8 cellular contexts compared by ENCODE assay signal in genomic region chr3:197256836-197257444, GRCh38. TPM values are rescaled to one million over a fixed set of nuclear protein-coding genes. Genes with fewer than 3 reads are reported as not detected.
DNase-seq lines count a peak whose midpoint lies in the region; ATAC-seq, FAIRE-seq and TF ChIP-seq lines count a peak whose summit lies in the region.

No MANE protein-coding gene starts in this region.

- H3K27ac Mint-ChIP-seq in activated CD4-positive, alpha-beta T cell treated with anti-CD3 and anti-CD28 coated beads, Interleukin-2, amount 10 ng/mL, durations not matched to agents 7 days and 5 days, result no peak overlapping the region

- no peaks in the 10 kb centered on the region for H3K27me3 ChIP-seq in small intestine (ENCODE audit: control insufficient read depth in 2 of 2, insufficient read depth in 2 of 2, low read length in 2 of 2)

- H3K4me3 Mint-ChIP-seq in activated CD4-positive, alpha-beta T cell treated with anti-CD3 and anti-CD28 coated beads, Interleukin-2, amount 10 ng/mL, durations not matched to agents 7 days and 5 days, result no peak overlapping the region

- H3K4me1 ChIP-seq in small intestine (ENCODE audit: control insufficient read depth in 2 of 2, insufficient read depth in 1 of 2, low read depth in 1 of 2, low read length in 1 of 2), result peaks cover 0 to 2% of the 10 kb centered on the region in 2 donors

- peak; percentile 44 for TF ChIP-seq CTCF in foreskin fibroblast (IDR thresholded peaks at IDR 0.05; ENCODE audit: low read depth, low read length)

- no peaks in the 10 kb centered on the region for H3K27me3 Mint-ChIP-seq in activated CD4-positive, alpha-beta T cell treated with anti-CD3 and anti-CD28 coated beads, Interleukin-2, amount 10 ng/mL, durations not matched to agents 7 days and 5 days

- ATAC-seq in HG03439 (IDR thresholded peaks at IDR 0.05; ENCODE audit: unreplicated experiment), result no peak
- ATAC-seq in activated CD4-positive, CD25-positive, alpha-beta regulatory T cell treated with anti-CD3 and anti-CD28 coated beads, Interleukin-2, amount 50 U/mL, for 24 hours, result no peak

- peaks cover 27% of the 10 kb centered on the region for H3K4me1 Mint-ChIP-seq in activated CD4-positive, alpha-beta T cell treated with anti-CD3 and anti-CD28 coated beads, Interleukin-2, amount 10 ng/mL, durations not matched to agents 7 days and 5 days

- WGBS in small intestine, 3 donors, result 21 to 25% (median 24%) methylated on average over 3 of the region's 3 CpGs

- H3K36me3 ChIP-seq in small intestine (ENCODE audit: control insufficient read depth in 2 of 2, insufficient read depth in 2 of 2, low read length in 2 of 2), result peaks cover 0 to 3% of the 10 kb centered on the region in 2 donors

- POLR2A ChIA-PET in activated CD4-positive, alpha-beta T cell treated with anti-CD3 and anti-CD28 coated beads, Interleukin-2, amount 10 ng/mL, durations not matched to agents 7 days and 5 days (lab: Charles Lee), result no interaction called here

- no peaks in the 10 kb centered on the region for H3K9me3 Mint-ChIP-seq in activated CD4-positive, alpha-beta T cell treated with anti-CD3 and anti-CD28 coated beads, Interleukin-2, amount 10 ng/mL, durations not matched to agents 7 days and 5 days

- no peak overlapping the region for H3K27ac ChIP-seq in small intestine (ENCODE audit: low read depth in 1 of 2, low read length in 1 of 2)

- H3K4me3 ChIP-seq in foreskin fibroblast (ENCODE audit: low read depth in 1 of 2, low read length in 2 of 2) (no peak overlapping the region), small intestine (ENCODE audit: low read depth in 1 of 2, low read length in 2 of 2) (no peak overlapping the region)

- DNase-seq in A172 (ENCODE audit: low spot score) (peak; percentile 52), DMS79 treated with DMSO at 0.1 percent for 48 hours (lab: John Stamatoyannopoulos, UW) (peak; percentile 82), NCI-H1694 treated with DMSO at 0.1 percent for 48 hours (lab: John Stamatoyannopoulos, UW) (peak; percentile 60), foreskin fibroblast (peak; percentile 25 to 64), small intestine (peak; percentile 44)
- peak; percentile 57 for DNase-seq in activated CD4-positive, alpha-beta T cell treated with anti-CD3 and anti-CD28 coated beads, Interleukin-2, amount 10 ng/mL, durations not matched to agents 7 days and 5 days

- H3K9me3 ChIP-seq in small intestine (ENCODE audit: control insufficient read depth, low read depth), result no peaks in the 10 kb centered on the region

- peaks cover 16% of the 10 kb centered on the region for H3K36me3 Mint-ChIP-seq in activated CD4-positive, alpha-beta T cell treated with anti-CD3 and anti-CD28 coated beads, Interleukin-2, amount 10 ng/mL, durations not matched to agents 7 days and 5 days (ENCODE audit: low read depth)

- FAIRE-seq in small intestine (lab: Jason Lieb, UNC), result peak; percentile 72

- CTCF ChIA-PET in activated CD4-positive, alpha-beta T cell treated with anti-CD3 and anti-CD28 coated beads, Interleukin-2, amount 10 ng/mL, durations not matched to agents 7 days and 5 days (lab: Charles Lee), result interaction anchor here (0.7 to 3.0 kb wide), 6 partner anchors 11 to 245 kb away, joined by 3 to 14 read pairs (median 4); no protein-coding TSS in a partner anchor

RNA-seq across cellular contexts. Expression of gene DLG1, which starts 41.5 kb away (rescaled TPM):
- total RNA-seq in A172 (2014; rRNA removed; shearing (Covaris generic)), result 144 and 148 TPM in 2 replicates
- 10 to 100 TPM; 72.2 to 81.6 TPM for total RNA-seq in activated CD4-positive, alpha-beta T cell treated with anti-CD3 and anti-CD28 coated beads, Interleukin-2, amount 10 ng/mL, durations not matched to agents 7 days and 5 days
- 10 to 100 TPM; 25.5 to 51.0 (median 28.4) TPM for polyA plus RNA-seq in small intestine
